ENCODE assay signal across 8 cellular contexts in the genomic region with DNA sequence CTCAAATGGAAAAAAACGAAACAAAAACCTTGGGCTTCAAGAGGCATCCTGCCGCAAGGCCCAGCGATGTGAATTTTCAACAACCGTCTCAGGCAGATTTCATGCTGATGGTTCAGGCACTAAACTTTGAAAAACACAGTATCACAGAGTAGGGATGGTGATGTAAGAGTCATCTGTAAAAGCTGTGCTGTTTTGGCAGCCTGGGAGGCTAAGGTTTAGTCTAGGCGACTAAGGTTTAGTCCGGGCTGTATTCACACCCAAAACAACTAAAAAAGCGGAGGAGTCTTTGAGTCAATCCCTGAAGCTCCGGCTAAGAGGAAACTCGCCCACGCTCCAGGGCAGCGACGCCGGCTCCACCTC. TPM values are rescaled to one million over a fixed set of nuclear protein-coding genes. Genes with fewer than 3 reads are reported as not detected.
DNase-seq lines count a peak whose midpoint lies in the region; ATAC-seq and TF ChIP-seq lines count a peak whose summit lies in the region.

No MANE protein-coding gene starts in this region.

- intact Hi-C loops in activated T-helper 1 cell treated with anti-CD3 and anti-CD28 coated beads, Interleukin-12 subunit alpha, Interleukin-12 subunit beta, Interleukin-2, Interleukin-4 antibody, amounts not matched to agents 30 ng/mL and 10 ng/mL and 1 ng/mL, durations not matched to agents 14 hours and 24 hours and 36 hours (cut with micrococcal nuclease) = loop anchor here (1.0 to 10.0 kb wide), 8 partner anchors 29 to 1581 kb away; a partner anchor contains a TSS

- H3K4me3 ChIP-seq in HFF-Myc (replicated peaks; ENCODE audit: low read depth, low read length) (peak overlapping the region; percentile 89), iPS DF 6.9 (ENCODE audit: low read length) (peak overlapping the region; percentile 87; the same call in 1 of the 2 replicates)

- H3K4me1 Mint-ChIP-seq in activated T-helper 1 cell treated with anti-CD3 and anti-CD28 coated beads, Interleukin-12 subunit alpha, Interleukin-12 subunit beta, Interleukin-2, Interleukin-4 antibody, amounts not matched to agents 30 ng/mL and 10 ng/mL and 1 ng/mL, durations not matched to agents 14 hours and 24 hours and 36 hours (ENCODE audit: low read depth) = peaks cover 41% of the 10 kb centered on the region
- peaks cover 15% of the 10 kb centered on the region for H3K4me1 Mint-ChIP-seq in stimulated activated effector memory CD8-positive, alpha-beta T cell treated with anti-CD3 and anti-CD28 coated beads, Interleukin-12 subunit alpha, Interleukin-12 subunit beta, amount 100 ng/mL, for 72 hours

- no peak for ATAC-seq in stimulated activated effector memory CD8-positive, alpha-beta T cell treated with anti-CD3 and anti-CD28 coated beads, Interleukin-12 subunit alpha, Interleukin-12 subunit beta, amount 100 ng/mL, for 72 hours
- ATAC-seq in HG02981 (IDR thresholded peaks at IDR 0.05; ENCODE audit: unreplicated experiment) = no peak
- no peak for ATAC-seq in HG03457 (IDR thresholded peaks at IDR 0.05; ENCODE audit: unreplicated experiment)

- no peaks in the 10 kb centered on the region for H3K9me3 Mint-ChIP-seq in activated T-helper 1 cell treated with anti-CD3 and anti-CD28 coated beads, Interleukin-12 subunit alpha, Interleukin-12 subunit beta, Interleukin-2, Interleukin-4 antibody, amounts not matched to agents 30 ng/mL and 10 ng/mL and 1 ng/mL, durations not matched to agents 14 hours and 24 hours and 36 hours
- no peaks in the 10 kb centered on the region for H3K9me3 Mint-ChIP-seq in stimulated activated effector memory CD8-positive, alpha-beta T cell treated with anti-CD3 and anti-CD28 coated beads, Interleukin-12 subunit alpha, Interleukin-12 subunit beta, amount 100 ng/mL, for 72 hours

- TF ChIP-seq CTCF in HFF-Myc (IDR thresholded peaks at IDR 0.05; ENCODE audit: low read depth, low read length, missing control alignments) = no peak

- H3K9me3 ChIP-seq in iPS DF 6.9 (ENCODE audit: control insufficient read depth, insufficient read depth, low read length) = no peaks in the 10 kb centered on the region

- peaks cover 14% of the 10 kb centered on the region for H3K27me3 Mint-ChIP-seq in activated T-helper 1 cell treated with anti-CD3 and anti-CD28 coated beads, Interleukin-12 subunit alpha, Interleukin-12 subunit beta, Interleukin-2, Interleukin-4 antibody, amounts not matched to agents 30 ng/mL and 10 ng/mL and 1 ng/mL, durations not matched to agents 14 hours and 24 hours and 36 hours (ENCODE audit: insufficient read depth)

- H3K4me3 Mint-ChIP-seq in activated T-helper 1 cell treated with anti-CD3 and anti-CD28 coated beads, Interleukin-12 subunit alpha, Interleukin-12 subunit beta, Interleukin-2, Interleukin-4 antibody, amounts not matched to agents 30 ng/mL and 10 ng/mL and 1 ng/mL, durations not matched to agents 14 hours and 24 hours and 36 hours = peak overlapping the region; percentile 90
- peak overlapping the region; percentile 88 for H3K4me3 Mint-ChIP-seq in stimulated activated effector memory CD8-positive, alpha-beta T cell treated with anti-CD3 and anti-CD28 coated beads, Interleukin-12 subunit alpha, Interleukin-12 subunit beta, amount 100 ng/mL, for 72 hours

- H3K36me3 Mint-ChIP-seq in activated T-helper 1 cell treated with anti-CD3 and anti-CD28 coated beads, Interleukin-12 subunit alpha, Interleukin-12 subunit beta, Interleukin-2, Interleukin-4 antibody, amounts not matched to agents 30 ng/mL and 10 ng/mL and 1 ng/mL, durations not matched to agents 14 hours and 24 hours and 36 hours (ENCODE audit: low read depth) = peaks cover 6% of the 10 kb centered on the region
- peaks cover 15% of the 10 kb centered on the region for H3K36me3 Mint-ChIP-seq in stimulated activated effector memory CD8-positive, alpha-beta T cell treated with anti-CD3 and anti-CD28 coated beads, Interleukin-12 subunit alpha, Interleukin-12 subunit beta, amount 100 ng/mL, for 72 hours

- DNase-seq in HFF-Myc (ENCODE audit: extremely low read depth, low read depth) (no peak), iPS DF 6.9 (ENCODE audit: low read depth, low spot score) (no peak), cortex of kidney (lab: John Stamatoyannopoulos, UW) (no peak), NCI-H2227 treated with DMSO at 0.1 percent for 48 hours (lab: John Stamatoyannopoulos, UW) (no peak)
- no peak for DNase-seq in activated T-helper 1 cell treated with anti-CD3 and anti-CD28 coated beads, Interleukin-12 subunit alpha, Interleukin-12 subunit beta, Interleukin-2, Interleukin-4 antibody, amounts not matched to agents 30 ng/mL and 10 ng/mL and 1 ng/mL, durations not matched to agents 14 hours and 24 hours and 36 hours (ENCODE audit: low spot score)
- no peak for DNase-seq in stimulated activated effector memory CD8-positive, alpha-beta T cell treated with anti-CD3 and anti-CD28 coated beads, Interleukin-12 subunit alpha, Interleukin-12 subunit beta, amount 100 ng/mL, for 72 hours (ENCODE audit: low spot score in 2 of 2)

- H3K27me3 ChIP-seq in iPS DF 6.9 (ENCODE audit: control insufficient read depth, insufficient read depth, low read length) = no peaks in the 10 kb centered on the region; the same call in 1 of the 2 replicates

- H3K27ac ChIP-seq in iPS DF 6.9 (ENCODE audit: low read length) = no peak overlapping the region

- no peaks in the 10 kb centered on the region for H3K4me1 ChIP-seq in iPS DF 6.9 (ENCODE audit: control insufficient read depth, insufficient read depth, low read length)

- WGBS in iPS DF 6.9 (ENCODE audit: insufficient coverage, insufficient read length) = no CpG with 5 or more reads among the region's 13 CpGs

- peak overlapping the region; percentile 84 for H3K27ac Mint-ChIP-seq in activated T-helper 1 cell treated with anti-CD3 and anti-CD28 coated beads, Interleukin-12 subunit alpha, Interleukin-12 subunit beta, Interleukin-2, Interleukin-4 antibody, amounts not matched to agents 30 ng/mL and 10 ng/mL and 1 ng/mL, durations not matched to agents 14 hours and 24 hours and 36 hours
- peak overlapping the region; percentile 70 for H3K27ac Mint-ChIP-seq in stimulated activated effector memory CD8-positive, alpha-beta T cell treated with anti-CD3 and anti-CD28 coated beads, Interleukin-12 subunit alpha, Interleukin-12 subunit beta, amount 100 ng/mL, for 72 hours

- H3K36me3 ChIP-seq in iPS DF 6.9 (ENCODE audit: control insufficient read depth, insufficient read depth, low read length) = no peaks in the 10 kb centered on the region

RNA-seq across cellular contexts. Expression of a gene that starts 0.4 kb away (rescaled TPM):
- total RNA-seq in activated T-helper 1 cell treated with anti-CD3 and anti-CD28 coated beads, Interleukin-12 subunit alpha, Interleukin-12 subunit beta, Interleukin-2, Interleukin-4 antibody, amounts not matched to agents 30 ng/mL and 10 ng/mL and 1 ng/mL, durations not matched to agents 14 hours and 24 hours and 36 hours = 12.3 and 13.8 TPM in 2 replicates
